In genomic region chr13:39512687-39513086, GRCh38 we compare ENCODE assay signal across 24 cellular contexts.
"Had no signal": no experiment of that assay in that cellular context is flagged by ENCODE, and none has a peak within 500 bp of the region (broad histone marks: within the 10 kb centered on the region; RNA-seq: fewer than 3 reads in every experiment).

No MANE protein-coding gene starts in this region.

- FAIRE-seq: small intestine had no signal

- H3K36me3 Mint-ChIP-seq: activated naive CD4-positive, alpha-beta T cell treated with anti-CD3 and anti-CD28 coated beads, Interleukin-2, amount 10 ng/mL, durations not matched to agents 7 days and 5 days; natural killer cell; stimulated activated effector memory CD8-positive, alpha-beta T cell treated with anti-CD3 and anti-CD28 coated beads, Interleukin-12 subunit alpha, Interleukin-12 subunit beta, amount 100 ng/mL, for 72 hours had no signal

- H3K9me3 Mint-ChIP-seq: activated CD8-positive, alpha-beta T cell treated with anti-CD3 and anti-CD28 coated beads for 36 hours; activated naive CD4-positive, alpha-beta T cell treated with anti-CD3 and anti-CD28 coated beads, Interleukin-2, amount 10 ng/mL, durations not matched to agents 7 days and 5 days; activated naive CD8-positive, alpha-beta T cell treated with anti-CD3 and anti-CD28 coated beads, Interleukin-2, amount 50 U/mL, for 24 hours; activated T-cell treated with anti-CD3 and anti-CD28 coated beads, Interleukin-2, amount 50 U/mL, for 24 hours; activated T-helper 2 cell treated with anti-CD3 and anti-CD28 coated beads, Interferon-gamma antibody, Interleukin-2, Interleukin-4, amounts not matched to agents 10 μg/mL and 5 μg/mL and 100 μg/mL, durations not matched to agents 14 hours and 24 hours and 36 hours; natural killer cell; stimulated activated effector memory CD8-positive, alpha-beta T cell treated with anti-CD3 and anti-CD28 coated beads, Interleukin-12 subunit alpha, Interleukin-12 subunit beta, amount 100 ng/mL, for 72 hours had no signal

- H2AFZ ChIP-seq: parathyroid adenoma had no signal

- H3K27ac ChIP-seq: brain microvascular endothelial cell, coronary artery, gastrocnemius medialis, neutrophil, parathyroid adenoma, right lobe of liver, stomach, upper lobe of left lung had no signal

- H3K27me3 ChIP-seq: brain microvascular endothelial cell, gastrocnemius medialis, neutrophil, right lobe of liver, stomach, upper lobe of left lung had no signal

- H3K79me2 ChIP-seq: parathyroid adenoma had no signal

- H3K4me1 Mint-ChIP-seq: activated naive CD4-positive, alpha-beta T cell treated with anti-CD3 and anti-CD28 coated beads, Interleukin-2, amount 10 ng/mL, durations not matched to agents 7 days and 5 days; activated naive CD8-positive, alpha-beta T cell treated with anti-CD3 and anti-CD28 coated beads, Interleukin-2, amount 50 U/mL, for 24 hours; natural killer cell; stimulated activated effector memory CD8-positive, alpha-beta T cell treated with anti-CD3 and anti-CD28 coated beads, Interleukin-12 subunit alpha, Interleukin-12 subunit beta, amount 100 ng/mL, for 72 hours had no signal

- DNase-seq: activated CD4-positive, alpha-beta T cell treated with anti-CD3 and anti-CD28 coated beads for 48 hours; activated CD4-positive, CD25-positive, alpha-beta regulatory T cell; activated CD8-positive, alpha-beta T cell treated with anti-CD3 and anti-CD28 coated beads for 36 hours; activated naive CD4-positive, alpha-beta T cell treated with anti-CD3 and anti-CD28 coated beads, Interleukin-2, amount 10 ng/mL, durations not matched to agents 7 days and 5 days; activated naive CD8-positive, alpha-beta T cell treated with anti-CD3 and anti-CD28 coated beads, Interleukin-2, amount 50 U/mL, for 24 hours; activated T-cell treated with anti-CD3 and anti-CD28 coated beads, Interleukin-2, amount 50 U/mL, for 24 hours; anterior cingulate cortex; brain microvascular endothelial cell; gastrocnemius medialis; head of caudate nucleus; mesendoderm; natural killer cell; right lobe of liver; small intestine; stimulated activated CD4-positive, alpha-beta T cell treated with anti-CD3 and anti-CD28 coated beads, Interleukin-15, amount 100 ng/mL, for 24 hours; stimulated activated CD4-positive, alpha-beta T cell treated with anti-CD3 and anti-CD28 coated beads, Interleukin-4, amount 100 ng/mL, for 1 hour; stomach; T1000 had no signal

- H3K27ac Mint-ChIP-seq: activated CD8-positive, alpha-beta T cell treated with anti-CD3 and anti-CD28 coated beads for 36 hours; activated naive CD4-positive, alpha-beta T cell treated with anti-CD3 and anti-CD28 coated beads, Interleukin-2, amount 10 ng/mL, durations not matched to agents 7 days and 5 days; activated naive CD8-positive, alpha-beta T cell treated with anti-CD3 and anti-CD28 coated beads, Interleukin-2, amount 50 U/mL, for 24 hours; activated T-cell treated with anti-CD3 and anti-CD28 coated beads, Interleukin-2, amount 50 U/mL, for 24 hours; activated T-helper 2 cell treated with anti-CD3 and anti-CD28 coated beads, Interferon-gamma antibody, Interleukin-2, Interleukin-4, amounts not matched to agents 10 μg/mL and 5 μg/mL and 100 μg/mL, durations not matched to agents 14 hours and 24 hours and 36 hours; natural killer cell; stimulated activated effector memory CD8-positive, alpha-beta T cell treated with anti-CD3 and anti-CD28 coated beads, Interleukin-12 subunit alpha, Interleukin-12 subunit beta, amount 100 ng/mL, for 72 hours had no signal

- H3K36me3 ChIP-seq: brain microvascular endothelial cell, gastrocnemius medialis, neutrophil, right lobe of liver, stomach, upper lobe of left lung had no signal

- H3K4me1 ChIP-seq: parathyroid adenoma, right lobe of liver had no signal

- H3K4me3 Mint-ChIP-seq: activated CD8-positive, alpha-beta T cell treated with anti-CD3 and anti-CD28 coated beads for 36 hours; activated naive CD4-positive, alpha-beta T cell treated with anti-CD3 and anti-CD28 coated beads, Interleukin-2, amount 10 ng/mL, durations not matched to agents 7 days and 5 days; activated naive CD8-positive, alpha-beta T cell treated with anti-CD3 and anti-CD28 coated beads, Interleukin-2, amount 50 U/mL, for 24 hours; activated T-cell treated with anti-CD3 and anti-CD28 coated beads, Interleukin-2, amount 50 U/mL, for 24 hours; natural killer cell; stimulated activated effector memory CD8-positive, alpha-beta T cell treated with anti-CD3 and anti-CD28 coated beads, Interleukin-12 subunit alpha, Interleukin-12 subunit beta, amount 100 ng/mL, for 72 hours had no signal

- H3K9me3 ChIP-seq: gastrocnemius medialis, neutrophil, right lobe of liver, stomach, upper lobe of left lung had no signal

- H3K4me3 ChIP-seq: coronary artery, gastrocnemius medialis, right lobe of liver, stomach, upper lobe of left lung had no signal

- H3K9ac ChIP-seq: parathyroid adenoma had no signal

- H3K27me3 Mint-ChIP-seq: activated naive CD4-positive, alpha-beta T cell treated with anti-CD3 and anti-CD28 coated beads, Interleukin-2, amount 10 ng/mL, durations not matched to agents 7 days and 5 days had no signal

- ATAC-seq: activated CD8-positive, alpha-beta T cell treated with anti-CD3 and anti-CD28 coated beads for 36 hours; activated naive CD8-positive, alpha-beta T cell treated with anti-CD3 and anti-CD28 coated beads, Interleukin-2, amount 50 U/mL, for 24 hours; gastrocnemius medialis; natural killer cell; right lobe of liver; stimulated activated effector memory CD8-positive, alpha-beta T cell treated with anti-CD3 and anti-CD28 coated beads, Interleukin-12 subunit alpha, Interleukin-12 subunit beta, amount 100 ng/mL, for 72 hours had no signal
